In the genomic region with DNA sequence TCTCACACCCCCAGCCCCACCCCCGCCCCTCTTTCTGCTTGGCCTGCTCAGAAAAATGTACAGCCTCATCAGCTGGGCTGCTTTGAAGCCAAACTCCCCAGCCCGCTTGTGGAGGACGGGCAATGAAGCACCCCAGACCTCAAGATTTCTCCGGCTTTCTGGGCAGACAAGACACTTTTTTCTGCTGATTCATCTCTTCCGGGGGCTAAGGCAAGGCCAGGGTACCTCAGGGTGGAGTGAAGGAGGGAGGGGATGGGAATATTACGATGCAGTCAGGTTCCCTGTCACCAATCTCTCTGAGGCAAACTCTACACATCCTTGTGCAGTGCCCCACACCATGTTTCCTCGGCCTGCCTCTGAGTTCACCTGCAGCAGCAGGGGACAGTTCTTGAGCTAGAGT, we compare ENCODE assay signal across 1 cellular context.
TF ChIP-seq lines count a peak whose summit lies in the region.

No MANE protein-coding gene starts in this region.

TF ChIP-seq in IMR-90, 13 proteins besides CTCF, POLR2A, EP300 and RAD21 (continued from another document):
- TF ChIP-seq, protein P1, sequence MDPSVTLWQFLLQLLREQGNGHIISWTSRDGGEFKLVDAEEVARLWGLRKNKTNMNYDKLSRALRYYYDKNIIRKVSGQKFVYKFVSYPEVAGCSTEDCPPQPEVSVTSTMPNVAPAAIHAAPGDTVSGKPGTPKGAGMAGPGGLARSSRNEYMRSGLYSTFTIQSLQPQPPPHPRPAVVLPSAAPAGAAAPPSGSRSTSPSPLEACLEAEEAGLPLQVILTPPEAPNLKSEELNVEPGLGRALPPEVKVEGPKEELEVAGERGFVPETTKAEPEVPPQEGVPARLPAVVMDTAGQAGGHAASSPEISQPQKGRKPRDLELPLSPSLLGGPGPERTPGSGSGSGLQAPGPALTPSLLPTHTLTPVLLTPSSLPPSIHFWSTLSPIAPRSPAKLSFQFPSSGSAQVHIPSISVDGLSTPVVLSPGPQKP (IDR thresholded peaks at IDR 0.05; ENCODE audit: borderline replicate concordance, low read depth, low read length) = no peak
